ENCODE assay signal across 8 cellular contexts in genomic region chr3:99645277-99646106, GRCh38. TPM values are rescaled to one million over a fixed set of nuclear protein-coding genes. Genes with fewer than 3 reads are reported as not detected.
A peak's percentile ranks its signal among the peaks of the same experiment; 100 is the strongest.
DNase-seq lines count a peak whose midpoint lies in the region; ATAC-seq and TF ChIP-seq lines count a peak whose summit lies in the region.

No MANE protein-coding gene starts in this region.

- intact Hi-C loops in MCF 10A (cut with micrococcal nuclease): loop anchor here (1.0 to 2.0 kb wide), 2 partner anchors 42 to 107 kb away; no protein-coding TSS in a partner anchor

- CTCF ChIA-PET in MCF 10A (lab: Yijun Ruan, JAX): interaction anchor here (0.6 to 17.3 kb wide), 38 partner anchors 9 to 1054 kb away, joined by 3 to 209 read pairs (median 4); no protein-coding TSS in a partner anchor

- H3K27ac Mint-ChIP-seq in MCF 10A (ENCODE audit: low read depth, unreplicated experiment): peak overlapping the region; percentile 63
- H3K27ac Mint-ChIP-seq in activated naive CD8-positive, alpha-beta T cell treated with anti-CD3 and anti-CD28 coated beads, Interleukin-2, amount 50 U/mL, for 24 hours: no peak overlapping the region

- peaks cover 84% of the 10 kb centered on the region for H3K4me1 Mint-ChIP-seq in MCF 10A (ENCODE audit: insufficient read depth, unreplicated experiment)
- H3K4me1 Mint-ChIP-seq in activated naive CD8-positive, alpha-beta T cell treated with anti-CD3 and anti-CD28 coated beads, Interleukin-2, amount 50 U/mL, for 24 hours: no peaks in the 10 kb centered on the region

- no peaks in the 10 kb centered on the region for H3K27me3 Mint-ChIP-seq in MCF 10A (ENCODE audit: insufficient read depth, unreplicated experiment)
- H3K27me3 Mint-ChIP-seq in activated naive CD8-positive, alpha-beta T cell treated with anti-CD3 and anti-CD28 coated beads, Interleukin-2, amount 50 U/mL, for 24 hours: peaks cover 17% of the 10 kb centered on the region

- ATAC-seq in activated naive CD8-positive, alpha-beta T cell treated with anti-CD3 and anti-CD28 coated beads, Interleukin-2, amount 50 U/mL, for 24 hours: no peak
- ATAC-seq in HG02870 (IDR thresholded peaks at IDR 0.05; ENCODE audit: unreplicated experiment): no peak
- ATAC-seq in HG02642 (IDR thresholded peaks at IDR 0.05; ENCODE audit: poor library complexity, unreplicated experiment): no peak

- peaks cover 3% of the 10 kb centered on the region for H3K27me3 ChIP-seq in HL-60 (ENCODE audit: insufficient read depth, poor library complexity, severe bottlenecking)

- POLR2A ChIA-PET in MCF 10A (lab: Yijun Ruan, JAX): interaction anchor here (0.6 to 2.6 kb wide), 7 partner anchors 23 to 1717 kb away, joined by 3 to 12 read pairs (median 4); no protein-coding TSS in a partner anchor

- BruUV-seq in MCF 10A (replicated peaks; lab: Mats Ljungman, UMichigan): no TSS peak

- peaks cover 19% of the 10 kb centered on the region for H3K36me3 Mint-ChIP-seq in MCF 10A (ENCODE audit: insufficient read depth, unreplicated experiment)
- H3K36me3 Mint-ChIP-seq in activated naive CD8-positive, alpha-beta T cell treated with anti-CD3 and anti-CD28 coated beads, Interleukin-2, amount 50 U/mL, for 24 hours (ENCODE audit: low read depth): no peaks in the 10 kb centered on the region

- H3K9me3 Mint-ChIP-seq in MCF 10A (ENCODE audit: unreplicated experiment): no peaks in the 10 kb centered on the region
- no peaks in the 10 kb centered on the region for H3K9me3 Mint-ChIP-seq in activated naive CD8-positive, alpha-beta T cell treated with anti-CD3 and anti-CD28 coated beads, Interleukin-2, amount 50 U/mL, for 24 hours

- TF ChIP-seq CTCF in AG09309 (IDR thresholded peaks at IDR 0.05; ENCODE audit: control insufficient read depth, insufficient read depth, low read depth, low read length, missing control alignments): peak; percentile 72
- peak; percentile 14 for TF ChIP-seq CTCF in HL-60 (IDR thresholded peaks at IDR 0.05; ENCODE audit: insufficient read depth, low read length)
- TF ChIP-seq CTCF in MCF 10A (IDR thresholded peaks at IDR 0.05; ENCODE audit: unreplicated experiment): peak; percentile 85

- DNase-seq in AG09309 (ENCODE audit: low read depth) (no peak), HL-60 (ENCODE audit: low read depth in 1 of 2, low spot score in 1 of 2) (peak in 1 of 2 experiments; percentile 7), MCF 10A (ENCODE audit: unreplicated experiment) (peak; percentile 57), medulla oblongata (ENCODE audit: extremely low spot score) (peak; percentile 41), NCI-H1436 treated with DMSO at 0.1 percent for 48 hours (lab: John Stamatoyannopoulos, UW) (no peak)
- DNase-seq in activated naive CD8-positive, alpha-beta T cell treated with anti-CD3 and anti-CD28 coated beads, Interleukin-2, amount 50 U/mL, for 24 hours: no peak

- no peak overlapping the region for H3K27ac ChIP-seq in HL-60 (replicated peaks)

- H3K4me3 ChIP-seq in AG09309 (ENCODE audit: control insufficient read depth, low read depth, low read length) (no peak overlapping the region), HL-60 (replicated peaks; ENCODE audit: insufficient read depth, low read length) (no peak overlapping the region)

- H3K4me3 Mint-ChIP-seq in MCF 10A (ENCODE audit: unreplicated experiment): no peak overlapping the region
- no peak overlapping the region for H3K4me3 Mint-ChIP-seq in activated naive CD8-positive, alpha-beta T cell treated with anti-CD3 and anti-CD28 coated beads, Interleukin-2, amount 50 U/mL, for 24 hours

RNA-seq across cellular contexts. Expression of gene COL8A1, which starts 7.1 kb away (rescaled TPM):
- total RNA-seq in MCF 10A (2022): 29.1 and 112 TPM in 2 replicates

Comparison
In these comparisons a context has a peak if more than half of its experiments do, and no peak if none do; other contexts are left out.
1. DNase-seq: peak in MCF 10A (single experiment) and medulla oblongata (single experiment); none in AG09309 (single experiment), activated naive CD8-positive, alpha-beta T cell treated with anti-CD3 and anti-CD28 coated beads, Interleukin-2, amount 50 U/mL, for 24 hours (single experiment) and NCI-H1436 treated with DMSO at 0.1 percent for 48 hours (single experiment).
2. CTCF ChIP-seq: peak in every context shown above with its lines; median percentile 85 in MCF 10A; 72 in AG09309; 14 in HL-60.